In genomic region chr1:161130266-161130665, GRCh38 we compare ENCODE assay signal across 15 cellular contexts. TPM values are rescaled to one million over a fixed set of nuclear protein-coding genes. Genes with fewer than 3 reads are reported as not detected.
DNase-seq lines count a peak whose midpoint lies in the region; ATAC-seq, FAIRE-seq and TF ChIP-seq lines count a peak whose summit lies in the region.
"Had no signal": no experiment of that assay in that cellular context is flagged by ENCODE, and none has a peak within 500 bp of the region (broad histone marks: within the 10 kb centered on the region; RNA-seq: fewer than 3 reads in every experiment).

No MANE protein-coding gene starts in this region.

- H3K27ac ChIP-seq in BLaER1 (no peak overlapping the region), H9 (ENCODE audit: insufficient read length, low read depth, low read length) (no peak overlapping the region), astrocyte (ENCODE audit: low read depth, low read length) (no peak overlapping the region)
- H3K27ac ChIP-seq: body of pancreas, SJCRH30 had no signal

- no peaks in the 10 kb centered on the region for H3K27me3 Mint-ChIP-seq in H9 (ENCODE audit: low read depth)
- H3K27me3 Mint-ChIP-seq in astrocyte (ENCODE audit: low read depth, unreplicated experiment): no peaks in the 10 kb centered on the region
- no peaks in the 10 kb centered on the region for H3K27me3 Mint-ChIP-seq in nephron progenitor cell (ENCODE audit: low read depth, poor library complexity)

- peaks cover 31% of the 10 kb centered on the region; the same call in 1 of the 2 replicates for H4K20me1 ChIP-seq in BLaER1
- H4K20me1 ChIP-seq in H9 (ENCODE audit: control insufficient read depth, insufficient read depth, insufficient read length): no peaks in the 10 kb centered on the region
- peaks cover 59% of the 10 kb centered on the region for H4K20me1 ChIP-seq in astrocyte (ENCODE audit: insufficient read depth, low read length)

- H3K9me3 ChIP-seq in BLaER1 (no peaks in the 10 kb centered on the region), H9 (ENCODE audit: control insufficient read depth, low read depth, low read length) (no peaks in the 10 kb centered on the region), astrocyte (ENCODE audit: insufficient read depth, low read depth, low read length) (no peaks in the 10 kb centered on the region)
- H3K9me3 ChIP-seq: body of pancreas, sigmoid colon, SJCRH30 had no signal

- no peak overlapping the region for H2AK5ac ChIP-seq in H9 (ENCODE audit: insufficient read length, low read length)

- no peak overlapping the region for H2BK12ac ChIP-seq in H9 (ENCODE audit: insufficient read length, low read depth, low read length)

- H3K4me3 Mint-ChIP-seq in H9 (peak overlapping the region in 1 of 2 experiments; percentile 11; a peak in 3 of 5 replicates), astrocyte (ENCODE audit: unreplicated experiment) (no peak overlapping the region), nephron progenitor cell (no peak overlapping the region)

- H3K79me1 ChIP-seq in H9 (ENCODE audit: insufficient read depth, low read depth, low read length, poor library complexity, severe bottlenecking): peaks cover 8% of the 10 kb centered on the region

- no peak overlapping the region for H2BK120ac ChIP-seq in H9 (ENCODE audit: low read depth, low read length, poor library complexity, severe bottlenecking)

- H3K4me2 ChIP-seq in BLaER1 (peak overlapping the region; percentile 86), H9 (ENCODE audit: insufficient read depth, insufficient read length, low read length) (peak overlapping the region; percentile 98), astrocyte (ENCODE audit: low read length) (peak overlapping the region; percentile 100)

- H3K27ac Mint-ChIP-seq in H9: peak overlapping the region in 1 of 3 experiments; percentile 23; a peak in 1 of 7 replicates
- peak overlapping the region; percentile 22 for H3K27ac Mint-ChIP-seq in astrocyte (ENCODE audit: unreplicated experiment)
- H3K27ac Mint-ChIP-seq in nephron progenitor cell: peak overlapping the region; percentile 98

- H3K9me3 Mint-ChIP-seq in H9 (no peaks in the 10 kb centered on the region; a peak in 1 of 5 replicates), astrocyte (ENCODE audit: unreplicated experiment) (no peaks in the 10 kb centered on the region), nephron progenitor cell (no peaks in the 10 kb centered on the region)

- H3K9ac ChIP-seq in BLaER1 (no peak overlapping the region), H9 (ENCODE audit: extremely low read depth, insufficient read length, low read length) (no peak overlapping the region), astrocyte (ENCODE audit: low read length) (no peak overlapping the region)

- no peak overlapping the region for H3K14ac ChIP-seq in H9 (ENCODE audit: insufficient read depth, low read length)

- no peak overlapping the region for H3K4me3 ChIP-seq in BLaER1
- H3K4me3 ChIP-seq in astrocyte (ENCODE audit: insufficient read depth, low read depth, low read length): no peak overlapping the region
- H3K4me3 ChIP-seq: body of pancreas, SJCRH30 had no signal

- no peak overlapping the region for H3K23ac ChIP-seq in H9 (ENCODE audit: insufficient read length, low read depth, low read length)

- no peak for ATAC-seq in HG02884 (IDR thresholded peaks at IDR 0.05; ENCODE audit: unreplicated experiment)
- ATAC-seq: body of pancreas had no signal

- no peak overlapping the region for H2BK5ac ChIP-seq in H9 (ENCODE audit: insufficient read length, low read length)

- FAIRE-seq in astrocyte (lab: Jason Lieb, UNC): no peak
- FAIRE-seq: keratinocyte had no signal

- no peak overlapping the region for H4K5ac ChIP-seq in H9 (ENCODE audit: insufficient read length, low read depth, low read length)

- H3K4me1 ChIP-seq in BLaER1 (peaks cover 56% of the 10 kb centered on the region), H9 (ENCODE audit: insufficient read depth, low read length) (no peaks in the 10 kb centered on the region), astrocyte (ENCODE audit: insufficient read depth, low read length) (peaks cover 5% of the 10 kb centered on the region)

- H3K36me3 Mint-ChIP-seq in H9 (ENCODE audit: insufficient read depth in 1 of 3, low read depth in 3 of 3) (peaks cover 13 to 47% (median 47%) of the 10 kb centered on the region in 3 experiments; a peak in 6 of 7 replicates), astrocyte (ENCODE audit: low read depth, unreplicated experiment) (peaks cover 25% of the 10 kb centered on the region), nephron progenitor cell (ENCODE audit: low read depth) (peaks cover 40% of the 10 kb centered on the region)

- peaks cover 18 to 19% of the 10 kb centered on the region in 2 experiments for H3K4me1 Mint-ChIP-seq in H9
- H3K4me1 Mint-ChIP-seq in astrocyte (ENCODE audit: low read depth, unreplicated experiment): peaks cover 28% of the 10 kb centered on the region
- peaks cover 59% of the 10 kb centered on the region for H3K4me1 Mint-ChIP-seq in nephron progenitor cell

- no peak overlapping the region for H3T11ph ChIP-seq in H9 (ENCODE audit: low read length)

- DNase-seq in H9: no peak
- no peak for DNase-seq in astrocyte (ENCODE audit: low read depth)
- DNase-seq in nephron progenitor cell: no peak
- no peak for DNase-seq in NCI-H2196 treated with DMSO at 0.1 percent for 48 hours (lab: John Stamatoyannopoulos, UW; ENCODE audit: unreplicated experiment)
- no peak for DNase-seq in NCI-H524 (lab: John Stamatoyannopoulos, UW)
- DNase-seq in NCI-H2227 (lab: John Stamatoyannopoulos, UW; ENCODE audit: unreplicated experiment): no peak
- DNase-seq: body of pancreas; effector memory CD4-positive, alpha-beta T cell; foreskin melanocyte; MM.1S; sigmoid colon; SJCRH30 had no signal

- H3K18ac ChIP-seq in H9 (ENCODE audit: insufficient read length, low read depth, low read length): no peak overlapping the region

- H3K27me3 ChIP-seq in BLaER1 (no peaks in the 10 kb centered on the region), H9 (ENCODE audit: insufficient read depth, low read length) (no peaks in the 10 kb centered on the region), astrocyte (ENCODE audit: insufficient read depth, low read length) (no peaks in the 10 kb centered on the region)
- H3K27me3 ChIP-seq: body of pancreas, sigmoid colon, SJCRH30 had no signal

- H3K79me2 ChIP-seq in H9 (ENCODE audit: insufficient read depth, low read length) (peaks cover 6% of the 10 kb centered on the region; the same call in 1 of the 2 replicates), astrocyte (ENCODE audit: insufficient read depth, low read length) (peaks cover 83% of the 10 kb centered on the region)

- no peak for TF ChIP-seq CTCF in H9 (conservative IDR thresholded peaks at IDR 0.05)
- TF ChIP-seq CTCF in astrocyte (IDR thresholded peaks at IDR 0.05; ENCODE audit: insufficient read depth, low read depth, low read length): no peak
- TF ChIP-seq CTCF in nephron progenitor cell (IDR thresholded peaks at IDR 0.05): no peak

- no peak overlapping the region for H2BK20ac ChIP-seq in H9 (ENCODE audit: low read depth, low read length, poor library complexity, severe bottlenecking)

- no CpG with 5 or more reads among the region's 1 CpG for WGBS in H9 (ENCODE audit: extremely low coverage, insufficient read length, low lambda C conversion rate)

- H3K36me3 ChIP-seq in BLaER1 (peaks cover 53% of the 10 kb centered on the region), astrocyte (ENCODE audit: insufficient read depth, low read length) (peaks cover 30% of the 10 kb centered on the region)

- H3K4ac ChIP-seq in H9 (ENCODE audit: low read depth, low read length): no peak overlapping the region

- no peak overlapping the region for H4K8ac ChIP-seq in H9 (replicated peaks; ENCODE audit: insufficient read length, low read depth, low read length)

- H2AFZ ChIP-seq in H9 (ENCODE audit: low read length) (no peak overlapping the region), astrocyte (ENCODE audit: low read depth, low read length) (no peak overlapping the region)

- no peak overlapping the region for H3K56ac ChIP-seq in H9 (ENCODE audit: insufficient read length, low read depth, low read length)

- H3K23me2 ChIP-seq in H9 (ENCODE audit: insufficient read length, low read depth, low read length, poor library complexity, severe bottlenecking): peaks cover 13% of the 10 kb centered on the region

- no peak overlapping the region for H4K91ac ChIP-seq in H9 (ENCODE audit: insufficient read length, low read depth, low read length)

- H2BK15ac ChIP-seq in H9 (ENCODE audit: low read depth, low read length): no peak overlapping the region

RNA-seq across cellular contexts. Expression of gene DEDD, which starts 2.2 kb away (rescaled TPM):
- total RNA-seq in H9 (2021): 44.7 and 46.7 TPM in 2 replicates
- total RNA-seq in astrocyte: 40.9 and 41.8 TPM in 2 replicates

RNA-seq across cellular contexts. Expression of gene NIT1, which starts 12.4 kb away (rescaled TPM):
- total RNA-seq in H9 (2021): 39.0 and 39.6 TPM in 2 replicates
- total RNA-seq in astrocyte: 25.6 and 25.9 TPM in 2 replicates

RNA-seq across cellular contexts. Expression of gene PFDN2, which starts 12.4 kb away (rescaled TPM):
- total RNA-seq in H9 (2021) (71.8 and 76.1 TPM in 2 replicates), astrocyte (103 and 111 TPM in 2 replicates)

RNA-seq across cellular contexts. Expression of gene UFC1, which starts 23.5 kb away (rescaled TPM):
- total RNA-seq in H9 (2021) (93.4 and 93.5 TPM in 2 replicates), astrocyte (87.5 and 91.0 TPM in 2 replicates)

RNA-seq across cellular contexts. Expression of gene USP21, which starts 29.0 kb away (rescaled TPM):
- total RNA-seq in H9 (2021) (17.9 and 18.4 TPM in 2 replicates), astrocyte (14.4 and 19.2 TPM in 2 replicates)
